ENCODE assay signal across 1 cellular context in the genomic region with DNA sequence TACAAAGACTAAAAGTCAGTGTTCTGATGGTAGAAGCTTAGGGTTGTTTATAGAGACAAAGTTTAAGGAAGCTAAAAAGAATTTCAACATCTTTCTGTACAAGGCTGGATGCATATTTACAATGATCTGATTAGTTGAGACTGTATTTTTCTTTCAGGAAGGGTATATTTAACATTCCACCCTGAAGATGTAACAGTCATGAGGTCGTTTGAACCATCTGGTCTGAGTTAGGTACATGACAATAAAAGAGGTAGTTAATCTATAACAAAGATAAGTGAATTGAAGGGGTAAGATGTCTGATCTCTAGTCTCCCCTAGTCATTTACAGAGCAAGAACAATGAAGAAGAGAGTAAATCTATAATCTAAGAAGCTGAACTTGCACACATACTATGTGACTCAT.
TF ChIP-seq lines count a peak whose summit lies in the region.

No MANE protein-coding gene starts in this region.

TF ChIP-seq in SK-N-SH treated with all-trans-retinoic acid at 6 μM for 48 hours, 23 proteins besides CTCF, POLR2A, EP300 and RAD21 (continued from another document):
- TF ChIP-seq, protein P1, sequence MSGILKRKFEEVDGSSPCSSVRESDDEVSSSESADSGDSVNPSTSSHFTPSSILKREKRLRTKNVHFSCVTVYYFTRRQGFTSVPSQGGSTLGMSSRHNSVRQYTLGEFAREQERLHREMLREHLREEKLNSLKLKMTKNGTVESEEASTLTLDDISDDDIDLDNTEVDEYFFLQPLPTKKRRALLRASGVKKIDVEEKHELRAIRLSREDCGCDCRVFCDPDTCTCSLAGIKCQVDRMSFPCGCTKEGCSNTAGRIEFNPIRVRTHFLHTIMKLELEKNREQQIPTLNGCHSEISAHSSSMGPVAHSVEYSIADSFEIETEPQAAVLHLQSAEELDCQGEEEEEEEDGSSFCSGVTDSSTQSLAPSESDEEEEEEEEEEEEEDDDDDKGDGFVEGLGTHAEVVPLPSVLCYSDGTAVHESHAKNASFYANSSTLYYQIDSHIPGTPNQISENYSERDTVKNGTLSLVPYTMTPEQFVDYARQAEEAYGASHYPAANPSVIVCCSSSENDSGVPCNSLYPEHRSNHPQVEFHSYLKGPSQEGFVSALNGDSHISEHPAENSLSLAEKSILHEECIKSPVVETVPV (CRISPR knock-in tag; IDR thresholded peaks at IDR 0.05), result no peak
- TF ChIP-seq OSR1 (CRISPR knock-in tag; IDR thresholded peaks at IDR 0.05), result no peak
- TF ChIP-seq ARNTL (CRISPR knock-in tag; IDR thresholded peaks at IDR 0.05; ENCODE audit: borderline replicate concordance, low read depth), result no peak
- peak; percentile 51; the same call in 1 of the 2 replicates for TF ChIP-seq TCF4 (CRISPR knock-in tag; IDR thresholded peaks at IDR 0.05; ENCODE audit: borderline replicate concordance)
- 0 out of 2 replicates have a peak, but pooled peaks have one; percentile 40 for TF ChIP-seq ZNF70 (CRISPR knock-in tag; IDR thresholded peaks at IDR 0.05)
- TF ChIP-seq ZNF565 (CRISPR knock-in tag; conservative IDR thresholded peaks at IDR 0.05; ENCODE audit: low read depth), result no peak
